ENCODE assay signal across 8 cellular contexts in the genomic region with DNA sequence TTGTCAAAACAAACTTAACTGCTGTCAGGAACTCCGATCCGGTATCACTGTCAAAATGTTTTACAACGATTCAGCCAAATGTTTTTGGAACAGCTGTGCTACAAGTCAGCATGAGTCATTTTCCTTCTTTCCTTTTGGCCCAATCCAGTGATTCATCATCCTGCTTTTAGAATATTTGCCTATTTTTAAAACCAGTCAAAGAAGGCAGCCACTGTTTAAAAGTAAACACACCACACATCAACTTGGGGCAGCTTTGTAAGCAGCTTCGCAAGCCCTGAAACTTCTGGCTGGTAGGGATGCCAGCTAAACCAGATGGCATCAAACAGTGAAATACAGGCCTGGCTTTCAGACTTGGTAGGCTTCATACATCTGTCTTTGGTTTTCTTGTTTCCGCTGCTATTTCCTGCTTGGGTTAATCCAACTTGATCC. TPM values are rescaled to one million over a fixed set of nuclear protein-coding genes. Genes with fewer than 3 reads are reported as not detected.
DNase-seq lines count a peak whose midpoint lies in the region; ATAC-seq and TF ChIP-seq lines count a peak whose summit lies in the region.

No MANE protein-coding gene starts in this region.

- intact Hi-C loops in breast epithelium (cut with DNase I; ENCODE audit: low total_unique reads): no loop called here

- H2AFZ ChIP-seq in ACC112 (ENCODE audit: low read length, unreplicated experiment) (peak overlapping the region; percentile 51), Karpas-422 (ENCODE audit: low read length) (no peak overlapping the region)

- ATAC-seq in HG03139 (IDR thresholded peaks at IDR 0.05; ENCODE audit: unreplicated experiment): no peak
- ATAC-seq in HG03457 (IDR thresholded peaks at IDR 0.05; ENCODE audit: unreplicated experiment): no peak

- DNase-seq in HS-5 (ENCODE audit: low read depth): peak; percentile 94
- no peak for DNase-seq in breast epithelium (ENCODE audit: low spot score in 2 of 2)
- peak; percentile 45 for DNase-seq in medulla oblongata (ENCODE audit: extremely low spot score)
- no peak for DNase-seq in NCI-H1092 treated with DMSO at 0.1 percent for 48 hours (lab: John Stamatoyannopoulos, UW)
- DNase-seq in Karpas-422: no peak

- H3K27ac ChIP-seq in ACC112 (ENCODE audit: low read depth, low read length) (peak overlapping the region; percentile 92), breast epithelium (peak overlapping the region; percentile 74 to 78), Karpas-422 (ENCODE audit: low read length) (no peak overlapping the region)

- no peak for TF ChIP-seq POLR2A in breast epithelium (IDR thresholded peaks at IDR 0.05)

- H3K9ac ChIP-seq in Karpas-422 (ENCODE audit: low read length): no peak overlapping the region

- H3K4me3 ChIP-seq in ACC112 (ENCODE audit: low read depth, low read length) (peak overlapping the region; percentile 51), breast epithelium (no peak overlapping the region), Karpas-422 (ENCODE audit: low read length) (no peak overlapping the region)

- H3K4me1 ChIP-seq in ACC112 (ENCODE audit: control insufficient read depth, insufficient read depth, low read length, unreplicated experiment): peaks cover 47% of the 10 kb centered on the region
- H3K4me1 ChIP-seq in breast epithelium: peaks cover 0 to 4% of the 10 kb centered on the region in 2 donors
- peaks cover 13% of the 10 kb centered on the region for H3K4me1 ChIP-seq in Karpas-422 (ENCODE audit: low read length)

- no peaks in the 10 kb centered on the region for H3K36me3 ChIP-seq in ACC112 (ENCODE audit: insufficient read depth, low read length)
- H3K36me3 ChIP-seq in breast epithelium: no peaks in the 10 kb centered on the region
- H3K36me3 ChIP-seq in Karpas-422 (ENCODE audit: insufficient read depth, low read length): no peaks in the 10 kb centered on the region

- no peaks in the 10 kb centered on the region for H3K9me3 ChIP-seq in breast epithelium
- H3K9me3 ChIP-seq in Karpas-422 (ENCODE audit: low read length): no peaks in the 10 kb centered on the region

- H3K27me3 ChIP-seq in ACC112 (ENCODE audit: insufficient read depth, low read length): no peaks in the 10 kb centered on the region
- H3K27me3 ChIP-seq in breast epithelium: no peaks in the 10 kb centered on the region
- no peaks in the 10 kb centered on the region for H3K27me3 ChIP-seq in Karpas-422 (ENCODE audit: low read length)

- no peak for TF ChIP-seq CTCF in breast epithelium (IDR thresholded peaks at IDR 0.05)

- H3K4me2 ChIP-seq in Karpas-422 (ENCODE audit: low read depth, low read length, poor library complexity, severe bottlenecking): no peak overlapping the region

- no peaks in the 10 kb centered on the region; the same call in 1 of the 2 replicates for H3K9me2 ChIP-seq in Karpas-422 (replicated peaks; ENCODE audit: insufficient read depth, low read length)

- no peaks in the 10 kb centered on the region for H3K79me2 ChIP-seq in ACC112 (ENCODE audit: control insufficient read depth, insufficient read depth, low read length, unreplicated experiment)
- H3K79me2 ChIP-seq in Karpas-422 (ENCODE audit: low read length): peaks cover 4% of the 10 kb centered on the region; the same call in 1 of the 2 replicates

- no peaks in the 10 kb centered on the region for H4K20me1 ChIP-seq in Karpas-422 (ENCODE audit: insufficient read depth, low read depth, low read length)

RNA-seq across cellular contexts. Expression of a gene that starts 14.9 kb away (rescaled TPM):
- 1 to 10 TPM; 1.8 to 8.5 (median 7.5) TPM for total RNA-seq in breast epithelium
- total RNA-seq in Karpas-422 (2014; rRNA removed; shearing (Covaris generic); ENCODE audit: low replicate concordance): 34.8 and 38.3 TPM in 2 replicates

Comparison
In these comparisons a context has a peak if more than half of its experiments do, and no peak if none do; other contexts are left out.
1. DNase-seq: peak in HS-5 (single experiment) and medulla oblongata (single experiment); none in breast epithelium (0 of 2), NCI-H1092 treated with DMSO at 0.1 percent for 48 hours (single experiment) and Karpas-422 (single experiment).